ENCODE assay signal across 18 cellular contexts in genomic region chr17:67557921-67558320, GRCh38.
DNase-seq lines count a peak whose midpoint lies in the region; ATAC-seq and TF ChIP-seq lines count a peak whose summit lies in the region.
"Had no signal": no experiment of that assay in that cellular context is flagged by ENCODE, and none has a peak within 500 bp of the region (broad histone marks: within the 10 kb centered on the region; RNA-seq: fewer than 3 reads in every experiment).

No MANE protein-coding gene starts in this region.

- H3K9me3 ChIP-seq in adrenal gland (replicated peaks in 1 of 3) (no peaks in the 10 kb centered on the region), smooth muscle cell (replicated peaks; ENCODE audit: low read depth) (no peaks in the 10 kb centered on the region)

- H3K4me3 ChIP-seq in adrenal gland (no peak overlapping the region), smooth muscle cell (no peak overlapping the region)
- H3K4me3 ChIP-seq: lung had no signal

- H3K27ac ChIP-seq in adrenal gland: peak overlapping the region in 4 of 5 donors; percentile 43 to 73 (median 58)
- peak overlapping the region; percentile 98 for H3K27ac ChIP-seq in smooth muscle cell (ENCODE audit: low read depth)

- H3K4me1 ChIP-seq in adrenal gland (replicated peaks in 1 of 2) (peaks cover 19% of the 10 kb centered on the region in 2 donors), smooth muscle cell (ENCODE audit: low read depth) (peaks cover 7% of the 10 kb centered on the region)

- WGBS in adrenal gland, 4 donors: 34 to 45% (median 40%) methylated on average over 5 of the region's 5 CpGs
- 15% methylated on average over 5 of the region's 5 CpGs for WGBS in smooth muscle cell (ENCODE audit: low lambda C conversion rate)

- H3K9me3 Mint-ChIP-seq in activated T-cell treated with anti-CD3 and anti-CD28 coated beads, Interleukin-2, amount 50 U/mL, for 24 hours: peaks cover 5% of the 10 kb centered on the region
- no peaks in the 10 kb centered on the region for H3K9me3 Mint-ChIP-seq in activated T-cell treated with anti-CD3 and anti-CD28 coated beads, Interleukin-2, amount 50 U/mL, for 4 hours

- intact Hi-C loops in adrenal gland (cut with DNase I): no loop called here

- TF ChIP-seq POLR2A in adrenal gland (IDR thresholded peaks at IDR 0.05): no peak

- no peak overlapping the region for H2AFZ ChIP-seq in smooth muscle cell (ENCODE audit: low read depth)

- H3K27ac Mint-ChIP-seq in activated T-cell treated with anti-CD3 and anti-CD28 coated beads, Interleukin-2, amount 50 U/mL, for 24 hours: peak overlapping the region; percentile 27
- H3K27ac Mint-ChIP-seq: nephron progenitor cell had no signal

- H3K4me3 Mint-ChIP-seq in activated T-cell treated with anti-CD3 and anti-CD28 coated beads, Interleukin-2, amount 50 U/mL, for 24 hours: no peak overlapping the region
- no peak overlapping the region for H3K4me3 Mint-ChIP-seq in activated T-cell treated with anti-CD3 and anti-CD28 coated beads, Interleukin-2, amount 50 U/mL, for 4 hours
- H3K4me3 Mint-ChIP-seq: nephron progenitor cell had no signal

- peaks cover 20% of the 10 kb centered on the region for H3K4me1 Mint-ChIP-seq in activated T-cell treated with anti-CD3 and anti-CD28 coated beads, Interleukin-2, amount 50 U/mL, for 24 hours (ENCODE audit: low read depth)
- H3K4me1 Mint-ChIP-seq in activated T-cell treated with anti-CD3 and anti-CD28 coated beads, Interleukin-2, amount 50 U/mL, for 4 hours (ENCODE audit: low read depth): peaks cover 5% of the 10 kb centered on the region

- peaks cover 66% of the 10 kb centered on the region for H3K36me3 Mint-ChIP-seq in activated T-cell treated with anti-CD3 and anti-CD28 coated beads, Interleukin-2, amount 50 U/mL, for 24 hours (ENCODE audit: low read depth)
- H3K36me3 Mint-ChIP-seq in activated T-cell treated with anti-CD3 and anti-CD28 coated beads, Interleukin-2, amount 50 U/mL, for 4 hours (ENCODE audit: insufficient read depth): peaks cover 47% of the 10 kb centered on the region

- TF ChIP-seq CTCF in adrenal gland (IDR thresholded peaks at IDR 0.05) (no peak), smooth muscle cell (IDR thresholded peaks at IDR 0.05; ENCODE audit: borderline replicate concordance, insufficient read depth, poor library complexity, severe bottlenecking) (no peak)

- H3F3A ChIP-seq in smooth muscle cell (ENCODE audit: low read depth): peaks cover 7% of the 10 kb centered on the region

- H4K20me1 ChIP-seq in smooth muscle cell (ENCODE audit: low read depth): no peaks in the 10 kb centered on the region

- no peak for DNase-seq in activated T-cell treated with anti-CD3 and anti-CD28 coated beads, Interleukin-2, amount 50 U/mL, for 24 hours
- DNase-seq in activated T-cell treated with anti-CD3 and anti-CD28 coated beads, Interleukin-2, amount 50 U/mL, for 4 hours: no peak
- DNase-seq in adrenal gland (peak in 1 of 7 donors; percentile 49), fibroblast of peridontal ligament (ENCODE audit: extremely low read depth) (peak; percentile 52), smooth muscle cell (lab: John Stamatoyannopoulos, UW; ENCODE audit: unreplicated experiment) (no peak), NCI-H1092 treated with DMSO at 0.1 percent for 48 hours (lab: John Stamatoyannopoulos, UW) (no peak), iPS-NIHi7 (ENCODE audit: extremely low spot score) (no peak), NCI-H2107 treated with DMSO at 0.1 percent for 48 hours (lab: John Stamatoyannopoulos, UW; ENCODE audit: unreplicated experiment) (no peak)
- DNase-seq: activated CD4-positive, CD25-positive, alpha-beta regulatory T cell treated with anti-CD3 and anti-CD28 coated beads, Interleukin-2, amount 50 U/mL, for 72 hours; activated CD8-positive, alpha-beta memory T cell treated with anti-CD3 and anti-CD28 coated beads, Interleukin-2, amount 50 U/mL, for 4 hours; activated naive CD4-positive, alpha-beta T cell treated with Interleukin-2 at 50 U/mL for 16 hours; GDM1; NCI-H1694 treated with DMSO at 0.1 percent for 48 hours; NCI-H446 treated with DMSO at 0.1 percent for 48 hours; nephron progenitor cell; SHP77 treated with DMSO at 0.1 percent for 48 hours; stimulated activated CD4-positive, alpha-beta T cell treated with anti-CD3 and anti-CD28 coated beads, Interleukin-15, amount 100 ng/mL, for 24 hours had no signal

- no peaks in the 10 kb centered on the region for H3K27me3 Mint-ChIP-seq in activated T-cell treated with anti-CD3 and anti-CD28 coated beads, Interleukin-2, amount 50 U/mL, for 24 hours
- no peaks in the 10 kb centered on the region for H3K27me3 Mint-ChIP-seq in activated T-cell treated with anti-CD3 and anti-CD28 coated beads, Interleukin-2, amount 50 U/mL, for 4 hours (ENCODE audit: low read depth)

- peak overlapping the region; percentile 41 for H3K4me2 ChIP-seq in smooth muscle cell

- ATAC-seq in activated T-cell treated with anti-CD3 and anti-CD28 coated beads, Interleukin-2, amount 50 U/mL, for 4 hours: no peak

- H3K79me2 ChIP-seq in smooth muscle cell (ENCODE audit: low read depth): no peaks in the 10 kb centered on the region

- H3K9ac ChIP-seq in smooth muscle cell (ENCODE audit: low read depth): peak overlapping the region; percentile 85

- no peaks in the 10 kb centered on the region for H3K36me3 ChIP-seq in adrenal gland (replicated peaks in 1 of 2)
- H3K36me3 ChIP-seq in smooth muscle cell (ENCODE audit: low read depth): no peaks in the 10 kb centered on the region

- H3K27me3 ChIP-seq in adrenal gland: no peaks in the 10 kb centered on the region
- H3K27me3 ChIP-seq in smooth muscle cell (ENCODE audit: low read depth): no peaks in the 10 kb centered on the region
